ENCODE assay signal across 1 cellular context in genomic region chr2:102672124-102672786, GRCh38.
TF ChIP-seq lines count a peak whose summit lies in the region.

No MANE protein-coding gene starts in this region.

TF ChIP-seq in GM12878, 131 proteins besides CTCF, POLR2A, EP300 and RAD21 (continued from another document):
- TF ChIP-seq PKNOX1 (IDR thresholded peaks at IDR 0.05): no peak
- no peak for TF ChIP-seq SP1 (IDR thresholded peaks at IDR 0.05; ENCODE audit: low read depth, low read length)
- no peak for TF ChIP-seq ZSCAN29 (IDR thresholded peaks at IDR 0.05)
- TF ChIP-seq E4F1 (IDR thresholded peaks at IDR 0.05; ENCODE audit: borderline replicate concordance, partially characterized antibody): no peak
- TF ChIP-seq ZNF622 (IDR thresholded peaks at IDR 0.05): no peak
- TF ChIP-seq TARDBP (IDR thresholded peaks at IDR 0.05; ENCODE audit: borderline replicate concordance): no peak
